ENCODE assay signal across 27 cellular contexts in genomic region chr17:31226950-31227349, GRCh38.
"Had no signal": no experiment of that assay in that cellular context is flagged by ENCODE, and none has a peak within 500 bp of the region (broad histone marks: within the 10 kb centered on the region; RNA-seq: fewer than 3 reads in every experiment).

No MANE protein-coding gene starts in this region.

- H3K36me3 ChIP-seq: ovary had no signal

- H3K9me3 Mint-ChIP-seq: immature natural killer cell; naive thymus-derived CD8-positive, alpha-beta T cell; nephron; neural crest cell; stimulated activated naive B cell treated with anti-CD40 and anti-IgM and Interleukin-4, amounts not matched to agents 10 μg/mL and 1 μg/mL and 100 μg/mL, for 72 hours had no signal

- H3K27ac ChIP-seq: left lung, lower lobe of right lung, ovary, right atrium auricular region, right lobe of liver, stomach, testis, thyroid gland, transverse colon, upper lobe of left lung had no signal

- H3K4me1 ChIP-seq: lower lobe of right lung, right atrium auricular region, right lobe of liver, testis, thyroid gland, upper lobe of left lung had no signal

- H3K27me3 Mint-ChIP-seq: naive thymus-derived CD8-positive, alpha-beta T cell; progenitor cell of endocrine pancreas; stimulated activated naive B cell treated with anti-CD40 and anti-IgM and Interleukin-4, amounts not matched to agents 10 μg/mL and 1 μg/mL and 100 μg/mL, for 72 hours had no signal

- H3K4me3 Mint-ChIP-seq: nephron, neural crest cell had no signal

- DNase-seq: hippocampal formation; left colon; left lung; lower lobe of right lung; mammary epithelial cell; mesenchymal stem cell; occipital lobe; ovary; right lobe of liver; stimulated activated CD4-positive, alpha-beta T cell treated with anti-CD3 and anti-CD28 coated beads, Interleukin-12 subunit alpha, Interleukin-12 subunit beta, amount 100 ng/mL, for 4 hours; stimulated activated CD4-positive, alpha-beta T cell treated with anti-CD3 and anti-CD28 coated beads, Interleukin-15, amount 100 ng/mL, for 24 hours; stimulated activated CD4-positive, alpha-beta T cell treated with anti-CD3 and anti-CD28 coated beads, Interleukin-2, amount 100 ng/mL, for 24 hours; stimulated activated CD4-positive, alpha-beta T cell treated with anti-CD3 and anti-CD28 coated beads, Interleukin-4, amount 100 ng/mL, for 1 hour; stimulated activated naive B cell treated with anti-CD40 and anti-IgM and Interleukin-4, amounts not matched to agents 10 μg/mL and 1 μg/mL and 100 μg/mL, for 72 hours; stimulated activated naive CD8-positive, alpha-beta T cell treated with anti-CD3 and anti-CD28 coated beads, Interleukin-15, Interleukin-2, amounts not matched to agents 100 U/mL and 50 U/mL, for 24 hours; stomach; testis; thyroid gland; transverse colon; upper lobe of left lung had no signal

- H3K4me1 Mint-ChIP-seq: nephron, neural crest cell had no signal

- H3K9me3 ChIP-seq: left lung, lower lobe of right lung, ovary, right atrium auricular region, right lobe of liver, stomach, testis, thyroid gland, transverse colon, upper lobe of left lung had no signal

- H3K4me3 ChIP-seq: left lung, lower lobe of right lung, ovary, right atrium auricular region, right lobe of liver, smooth muscle cell, stomach, testis, thyroid gland, transverse colon, upper lobe of left lung had no signal

- ATAC-seq: left colon; left lung; lower lobe of right lung; naive thymus-derived CD8-positive, alpha-beta T cell; right lobe of liver; stimulated activated naive B cell treated with anti-CD40 and anti-IgM and Interleukin-4, amounts not matched to agents 10 μg/mL and 1 μg/mL and 100 μg/mL, for 72 hours; stimulated activated naive CD8-positive, alpha-beta T cell treated with anti-CD3 and anti-CD28 coated beads, Interleukin-15, Interleukin-2, amounts not matched to agents 100 U/mL and 50 U/mL, for 24 hours had no signal

- H3K27ac Mint-ChIP-seq: nephron, progenitor cell of endocrine pancreas had no signal

- H3K27me3 ChIP-seq: left lung, ovary, right atrium auricular region, right lobe of liver, stomach, testis, thyroid gland, transverse colon, upper lobe of left lung had no signal
